In the genomic region with DNA sequence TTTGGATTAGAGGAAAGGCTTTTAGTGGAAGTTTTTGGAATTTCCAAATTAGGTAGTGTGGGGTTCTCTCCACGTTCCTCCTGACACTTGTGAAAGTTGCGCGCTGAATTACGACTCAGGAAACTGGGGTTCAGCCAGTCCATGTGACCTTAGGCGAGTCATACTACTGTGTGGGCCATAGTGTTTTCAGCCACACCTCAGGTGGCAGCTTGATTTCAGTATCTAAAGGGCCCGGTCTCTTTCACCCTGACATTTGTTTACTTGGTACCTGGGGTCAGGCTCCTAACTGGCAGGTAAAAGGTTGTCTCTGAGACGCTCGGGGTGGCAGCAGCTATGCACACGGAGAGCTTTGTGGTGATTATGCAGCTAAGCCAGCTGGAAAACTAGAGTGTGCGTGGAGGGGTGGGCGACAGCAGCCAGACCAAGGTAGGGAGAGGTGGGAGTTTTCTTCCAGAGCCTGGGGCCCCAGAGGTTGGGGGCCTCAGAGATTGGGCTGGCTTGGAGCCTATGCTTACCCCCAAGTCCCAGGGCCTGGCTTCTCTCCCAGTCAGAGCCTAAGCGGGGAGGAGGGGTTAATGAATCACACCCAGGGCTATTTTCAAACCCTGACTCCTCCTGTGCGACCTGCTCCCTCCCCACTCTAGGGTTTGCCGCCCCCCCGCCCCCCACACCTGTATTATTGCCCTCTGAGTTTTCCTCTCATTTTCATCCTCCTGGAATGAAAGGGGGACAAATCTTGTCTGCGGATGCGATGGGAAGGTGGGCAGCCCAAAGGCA, we compare ENCODE assay signal across 1 cellular context.
TF ChIP-seq lines count a peak whose summit lies in the region.

No MANE protein-coding gene starts in this region.

TF ChIP-seq in HepG2, 621 proteins besides CTCF, POLR2A, EP300 and RAD21:
- TF ChIP-seq SRSF4 (IDR thresholded peaks at IDR 0.05; ENCODE audit: low read depth, low read length, poor library complexity, severe bottlenecking) (no peak), ZFP36L2 (CRISPR knock-in tag; IDR thresholded peaks at IDR 0.05) (no peak), ZNF30 (CRISPR knock-in tag; IDR thresholded peaks at IDR 0.05) (no peak), ZFP1 (CRISPR knock-in tag; IDR thresholded peaks at IDR 0.05) (no peak), JUN (CRISPR knock-in tag; IDR thresholded peaks at IDR 0.05) (no peak), ZNF549 (CRISPR knock-in tag; IDR thresholded peaks at IDR 0.05) (no peak), ZXDC (CRISPR knock-in tag; IDR thresholded peaks at IDR 0.05) (no peak), XBP1 (CRISPR knock-in tag; IDR thresholded peaks at IDR 0.05) (no peak), ZNF724P (CRISPR knock-in tag; IDR thresholded peaks at IDR 0.05; ENCODE audit: borderline replicate concordance) (no peak), KLF13 (CRISPR knock-in tag; IDR thresholded peaks at IDR 0.05) (no peak), ZNF3 (CRISPR knock-in tag; IDR thresholded peaks at IDR 0.05) (no peak)
